8 cellular contexts compared by ENCODE assay signal in genomic region chr6:32664827-32665362, GRCh38. TPM values are rescaled to one million over a fixed set of nuclear protein-coding genes. Genes with fewer than 3 reads are reported as not detected.
DNase-seq lines count a peak whose midpoint lies in the region; ATAC-seq lines count a peak whose summit lies in the region.

No MANE protein-coding gene starts in this region.

- DNase-seq in activated T-cell treated with anti-CD3 and anti-CD28 coated beads for 1 hour (ENCODE audit: low read depth) = peak; percentile 15
- peak; percentile 66 for DNase-seq in stimulated activated naive B cell treated with anti-CD40 and anti-IgM and Interleukin-4, amounts not matched to agents 10 μg/mL and 1 μg/mL and 100 μg/mL, for 72 hours
- no peak for DNase-seq in MG63
- DNase-seq in SJCRH30 = no peak

- H3K27ac ChIP-seq in SJCRH30 = no peak overlapping the region

- H3K4me3 Mint-ChIP-seq in stimulated activated naive B cell treated with anti-CD40 and anti-IgM and Interleukin-4, amounts not matched to agents 10 μg/mL and 1 μg/mL and 100 μg/mL, for 72 hours = peak overlapping the region; percentile 89 to 92

- H3K27ac Mint-ChIP-seq in stimulated activated naive B cell treated with anti-CD40 and anti-IgM and Interleukin-4, amounts not matched to agents 10 μg/mL and 1 μg/mL and 100 μg/mL, for 72 hours = peak overlapping the region; percentile 100

- H3K4me3 ChIP-seq in iPS-11a (ENCODE audit: low read depth, low read length) (peak overlapping the region; percentile 20), MG63 (no peak overlapping the region), SJCRH30 (no peak overlapping the region)

- H3K27me3 ChIP-seq in MG63 (no peaks in the 10 kb centered on the region), SJCRH30 (no peaks in the 10 kb centered on the region)

- peaks cover 52 to 69% of the 10 kb centered on the region in 2 donors for H3K36me3 Mint-ChIP-seq in stimulated activated naive B cell treated with anti-CD40 and anti-IgM and Interleukin-4, amounts not matched to agents 10 μg/mL and 1 μg/mL and 100 μg/mL, for 72 hours

- peaks cover 57 to 96% of the 10 kb centered on the region in 2 donors for H3K4me1 Mint-ChIP-seq in stimulated activated naive B cell treated with anti-CD40 and anti-IgM and Interleukin-4, amounts not matched to agents 10 μg/mL and 1 μg/mL and 100 μg/mL, for 72 hours

- H3K36me3 ChIP-seq in MG63 (no peaks in the 10 kb centered on the region), SJCRH30 (no peaks in the 10 kb centered on the region)

- no peaks in the 10 kb centered on the region for H3K27me3 Mint-ChIP-seq in stimulated activated naive B cell treated with anti-CD40 and anti-IgM and Interleukin-4, amounts not matched to agents 10 μg/mL and 1 μg/mL and 100 μg/mL, for 72 hours

- H3K4me1 ChIP-seq in SJCRH30 = no peaks in the 10 kb centered on the region

- no peaks in the 10 kb centered on the region for H3K9me3 Mint-ChIP-seq in stimulated activated naive B cell treated with anti-CD40 and anti-IgM and Interleukin-4, amounts not matched to agents 10 μg/mL and 1 μg/mL and 100 μg/mL, for 72 hours

- ATAC-seq in HG03103 (IDR thresholded peaks at IDR 0.05; ENCODE audit: low read depth, unreplicated experiment) (peak; percentile 28), GM21526 (IDR thresholded peaks at IDR 0.05; ENCODE audit: low FRiP score, unreplicated experiment) (no peak), GM18870 (IDR thresholded peaks at IDR 0.05; ENCODE audit: unreplicated experiment) (no peak)
- ATAC-seq in stimulated activated naive B cell treated with anti-CD40 and anti-IgM and Interleukin-4, amounts not matched to agents 10 μg/mL and 1 μg/mL and 100 μg/mL, for 72 hours (replicated peaks) = peak; percentile 34 to 43

- H3K9me3 ChIP-seq in MG63 (no peaks in the 10 kb centered on the region), SJCRH30 (replicated peaks) (no peaks in the 10 kb centered on the region)

RNA-seq across cellular contexts. Expression of gene HLA-DQB1, which starts 1.6 kb away (rescaled TPM):
- total RNA-seq in MG63 (2014; rRNA removed; shearing (Covaris generic); ENCODE audit: low replicate concordance) = not detected in 2 replicates
- not detected in 2 replicates for total RNA-seq in SJCRH30 (2014; rRNA removed; shearing (Covaris generic))

RNA-seq across cellular contexts. Expression of gene HLA-DQA1, which starts 27.7 kb away (rescaled TPM):
- total RNA-seq in MG63 (2014; rRNA removed; shearing (Covaris generic); ENCODE audit: low replicate concordance) = not detected in 2 replicates
- total RNA-seq in SJCRH30 (2014; rRNA removed; shearing (Covaris generic)) = not detected in 2 replicates

Comparison
In these comparisons a context has a peak if more than half of its experiments do, and no peak if none do; other contexts are left out.
1. ATAC-seq: peak in HG03103 (single experiment) and stimulated activated naive B cell treated with anti-CD40 and anti-IgM and Interleukin-4, amounts not matched to agents 10 μg/mL and 1 μg/mL and 100 μg/mL, for 72 hours (2 of 2); none in GM21526 (single experiment) and GM18870 (single experiment).
2. DNase-seq: peak in activated T-cell treated with anti-CD3 and anti-CD28 coated beads for 1 hour (single experiment) and stimulated activated naive B cell treated with anti-CD40 and anti-IgM and Interleukin-4, amounts not matched to agents 10 μg/mL and 1 μg/mL and 100 μg/mL, for 72 hours (single experiment); none in MG63 (single experiment) and SJCRH30 (0 of 2).